ENCODE assay signal across 8 cellular contexts in genomic region chr2:223970343-223971128, GRCh38. TPM values are rescaled to one million over a fixed set of nuclear protein-coding genes. Genes with fewer than 3 reads are reported as not detected.
A peak's percentile ranks its signal among the peaks of the same experiment; 100 is the strongest.
DNase-seq lines count a peak whose midpoint lies in the region; ATAC-seq and TF ChIP-seq lines count a peak whose summit lies in the region.

No MANE protein-coding gene starts in this region.

- in situ Hi-C loops in brain microvascular endothelial cell (cut with HindIII; ENCODE audit: low pct_ligation_motif_present, low sequenced_read_pairs) = no loop called here

- DNase-seq in DND-41 (peak; percentile 50), LHCN-M2 (ENCODE audit: low read depth) (peak; percentile 60), SK-N-SH (peak; percentile 48), brain microvascular endothelial cell (peak; percentile 65), kidney glomerular epithelial cell (lab: John Stamatoyannopoulos, UW) (peak; percentile 42)
- peak; percentile 49 for DNase-seq in stimulated activated CD8-positive, alpha-beta memory T cell treated with anti-CD3 and anti-CD28 coated beads, Interleukin-15, amount 100 ng/mL, for 1 hour (ENCODE audit: low read depth)

- WGBS in SK-N-SH (ENCODE audit: low lambda C conversion rate) = 68% methylated on average over 8 of the region's 8 CpGs

- H3K4me2 ChIP-seq in DND-41 (ENCODE audit: insufficient read depth, low read length) = no peak overlapping the region
- H3K4me2 ChIP-seq in SK-N-SH = no peak overlapping the region

- no peaks in the 10 kb centered on the region for H3K9me2 ChIP-seq in SK-N-SH

- H3K36me3 ChIP-seq in DND-41 (ENCODE audit: insufficient read depth, low read length) (peaks cover 23% of the 10 kb centered on the region), SK-N-SH (replicated peaks in 1 of 2; ENCODE audit: control insufficient read depth in 1 of 2, insufficient read depth in 2 of 2, low read length in 1 of 2) (peaks cover 19 to 36% of the 10 kb centered on the region in 2 experiments), brain microvascular endothelial cell (replicated peaks) (peaks cover 9% of the 10 kb centered on the region)

- CTCF ChIA-PET in SK-N-SH (lab: Yijun Ruan, JAX) = interaction anchor here (0.6 to 17.0 kb wide), 67 partner anchors 9 to 1111 kb away, joined by 3 to 288 read pairs (median 5); partner anchors contain the start of genes MRPL44, SERPINE2 and WDFY1

- no peak for TF ChIP-seq EP300 in SK-N-SH (IDR thresholded peaks at IDR 0.05; ENCODE audit: borderline replicate concordance in 1 of 2, low read depth in 1 of 2, low read length in 1 of 2)

- H3K4me1 ChIP-seq in DND-41 (ENCODE audit: insufficient read depth, low read length) = no peaks in the 10 kb centered on the region
- peaks cover 0 to 11% of the 10 kb centered on the region in 2 experiments; a peak in 1 of 4 replicates for H3K4me1 ChIP-seq in SK-N-SH (ENCODE audit: control insufficient read depth in 1 of 2, insufficient read depth in 2 of 2, low read depth in 1 of 2, low read length in 1 of 2)

- TF ChIP-seq CTCF in DND-41 (IDR thresholded peaks at IDR 0.05; ENCODE audit: borderline replicate concordance, extremely low read depth, low read length, poor library complexity, severe bottlenecking) (peak; percentile 93), SK-N-SH (IDR thresholded peaks at IDR 0.05) (peak; percentile 98), brain microvascular endothelial cell (IDR thresholded peaks at IDR 0.05; ENCODE audit: low read depth, low read length, missing control alignments) (peak; percentile 67)

- ATAC-seq in DND-41 (ENCODE audit: insufficient read depth, low read depth) = peak; percentile 83
- ATAC-seq in GM21390 (IDR thresholded peaks at IDR 0.05; ENCODE audit: unreplicated experiment) = peak; percentile 72
- no peak for ATAC-seq in HG02571 (IDR thresholded peaks at IDR 0.05; ENCODE audit: unreplicated experiment)

- peaks cover 18% of the 10 kb centered on the region for H3F3A ChIP-seq in SK-N-SH (replicated peaks; ENCODE audit: insufficient read depth)

- no peaks in the 10 kb centered on the region for H3K9me3 ChIP-seq in DND-41 (ENCODE audit: insufficient read depth, low read length, severe bottlenecking)
- no peaks in the 10 kb centered on the region for H3K9me3 ChIP-seq in SK-N-SH

- H3K79me2 ChIP-seq in DND-41 (ENCODE audit: insufficient read depth, low read length) (no peaks in the 10 kb centered on the region), SK-N-SH (ENCODE audit: insufficient read depth) (peaks cover 3% of the 10 kb centered on the region)

- TF ChIP-seq RAD21 in SK-N-SH (IDR thresholded peaks at IDR 0.05; ENCODE audit: low read length) = peak; percentile 92

- H2AFZ ChIP-seq in DND-41 (ENCODE audit: low read depth, low read length) (no peak overlapping the region), SK-N-SH (ENCODE audit: low read depth) (no peak overlapping the region)

- POLR2A ChIA-PET in SK-N-SH (lab: Yijun Ruan, JAX) = interaction anchor here (1.4 kb wide), 1 partner anchor 9 kb away, joined by 6 read pairs; no protein-coding TSS in a partner anchor

- H3K27me3 ChIP-seq in DND-41 (ENCODE audit: insufficient read depth, low read length, poor library complexity) = no peaks in the 10 kb centered on the region
- H3K27me3 ChIP-seq in SK-N-SH (ENCODE audit: insufficient read depth) = no peaks in the 10 kb centered on the region
- no peaks in the 10 kb centered on the region for H3K27me3 ChIP-seq in brain microvascular endothelial cell (replicated peaks)

- H4K20me1 ChIP-seq in DND-41 (ENCODE audit: insufficient read depth, low read length) (no peaks in the 10 kb centered on the region), SK-N-SH (ENCODE audit: insufficient read depth) (no peaks in the 10 kb centered on the region)

- H3K9ac ChIP-seq in DND-41 (ENCODE audit: low read depth, low read length) (no peak overlapping the region), SK-N-SH (no peak overlapping the region)

- H3K27ac ChIP-seq in DND-41 (ENCODE audit: low read length) (no peak overlapping the region), SK-N-SH (ENCODE audit: low read depth in 2 of 2, low read length in 1 of 2) (peak overlapping the region in 1 of 2 experiments; percentile 15; a peak in 1 of 4 replicates), brain microvascular endothelial cell (no peak overlapping the region)

- H3K4me3 ChIP-seq in DND-41 (ENCODE audit: low read depth in 1 of 2, low read length in 2 of 2) (no peak overlapping the region), SK-N-SH (ENCODE audit: low read depth in 2 of 2, low read length in 1 of 2) (no peak overlapping the region; a peak in 1 of 4 replicates), brain microvascular endothelial cell (ENCODE audit: low read depth, low read length) (no peak overlapping the region)

TF ChIP-seq in SK-N-SH, 30 proteins besides CTCF, POLR2A, EP300 and RAD21:
- peak; percentile 78 for TF ChIP-seq SMC3 (IDR thresholded peaks at IDR 0.05; ENCODE audit: low read depth, low read length)
- TF ChIP-seq, protein P1, sequence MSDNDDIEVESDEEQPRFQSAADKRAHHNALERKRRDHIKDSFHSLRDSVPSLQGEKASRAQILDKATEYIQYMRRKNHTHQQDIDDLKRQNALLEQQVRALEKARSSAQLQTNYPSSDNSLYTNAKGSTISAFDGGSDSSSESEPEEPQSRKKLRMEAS (IDR thresholded peaks at IDR 0.05; ENCODE audit: low read depth) = no peak
TF ChIP-seq in SK-N-SH: peak in this region for 1.

RNA-seq across cellular contexts. Expression of gene MRPL44, which starts 13.3 kb away (rescaled TPM):
- total RNA-seq in LHCN-M2 (2014; rRNA removed) = 36.2 and 38.3 TPM in 2 replicates
- polyA plus RNA-seq in LHCN-M2 (2012) = 16.6 TPM
- polyA plus RNA-seq in SK-N-SH (2012; rRNA removed) = 12.9 and 14.5 TPM in 2 replicates
- 19.2 and 20.2 TPM in 2 replicates for polyA plus RNA-seq in SK-N-SH (2012; cell fraction: cytosol; rRNA removed)
- polyA plus RNA-seq in SK-N-SH (2012; cell fraction: nucleus; rRNA removed) = 5.5 and 8.1 TPM in 2 replicates

RNA-seq across cellular contexts. Expression of gene WDFY1, which starts 25.4 kb away (rescaled TPM):
- total RNA-seq in LHCN-M2 (2014; rRNA removed) = 45.5 and 48.6 TPM in 2 replicates
- 16.3 TPM for polyA plus RNA-seq in LHCN-M2 (2012)
- polyA plus RNA-seq in SK-N-SH (2012; rRNA removed) = 21.7 and 31.8 TPM in 2 replicates
- polyA plus RNA-seq in SK-N-SH (2012; cell fraction: cytosol; rRNA removed) = 15.7 and 16.0 TPM in 2 replicates
- 65.9 and 69.2 TPM in 2 replicates for polyA plus RNA-seq in SK-N-SH (2012; cell fraction: nucleus; rRNA removed)
